ENCODE assay signal across 14 cellular contexts in genomic region chr4:3529363-3529762, GRCh38. TPM values are rescaled to one million over a fixed set of nuclear protein-coding genes. Genes with fewer than 3 reads are reported as not detected.
DNase-seq lines count a peak whose midpoint lies in the region; ATAC-seq and TF ChIP-seq lines count a peak whose summit lies in the region.
"Had no signal": no experiment of that assay in that cellular context is flagged by ENCODE, and none has a peak within 500 bp of the region (broad histone marks: within the 10 kb centered on the region; RNA-seq: fewer than 3 reads in every experiment).

No MANE protein-coding gene starts in this region.

- H3K79me1 ChIP-seq in neuronal stem cell (ENCODE audit: low read depth, low read length), result peaks cover 25% of the 10 kb centered on the region

- no peak overlapping the region for H2BK15ac ChIP-seq in neuronal stem cell (ENCODE audit: low read length)

- H3K4ac ChIP-seq in neuronal stem cell (ENCODE audit: low read length), result no peak overlapping the region

- H4K8ac ChIP-seq in neuronal stem cell (ENCODE audit: low read depth, low read length), result no peak overlapping the region

- no peak overlapping the region for H4K91ac ChIP-seq in neuronal stem cell (ENCODE audit: low read depth, low read length, poor library complexity)

- H3K79me2 ChIP-seq in DND-41 (ENCODE audit: insufficient read depth, low read length), result peaks cover 68% of the 10 kb centered on the region

- H3K4me1 ChIP-seq in DND-41 (ENCODE audit: insufficient read depth, low read length) (peaks cover 42% of the 10 kb centered on the region), neuronal stem cell (ENCODE audit: control insufficient read depth in 2 of 2, insufficient read depth in 1 of 2, low read depth in 1 of 2, low read length in 2 of 2) (peaks cover 15 to 30% of the 10 kb centered on the region in 2 donors), uterus (peaks cover 0 to 11% of the 10 kb centered on the region in 2 donors)

- no peak overlapping the region for H2AK5ac ChIP-seq in neuronal stem cell (ENCODE audit: low read depth, low read length)

- H3K27ac ChIP-seq in DND-41 (ENCODE audit: low read length) (no peak overlapping the region), neuronal stem cell (replicated peaks; ENCODE audit: low read length) (no peak overlapping the region), uterus (no peak overlapping the region)
- H3K27ac ChIP-seq: coronary artery, SJCRH30, testis had no signal

- H4K20me1 ChIP-seq in DND-41 (ENCODE audit: insufficient read depth, low read length), result peaks cover 68% of the 10 kb centered on the region

- H3K14ac ChIP-seq in neuronal stem cell (ENCODE audit: low read length), result no peak overlapping the region

- no peak overlapping the region for H3K4me3 Mint-ChIP-seq in activated T-helper 2 cell treated with anti-CD3 and anti-CD28 coated beads, Interferon-gamma antibody, Interleukin-2, Interleukin-4, amounts not matched to agents 10 μg/mL and 5 μg/mL and 100 μg/mL, durations not matched to agents 14 hours and 24 hours and 36 hours (ENCODE audit: low read depth)

- TF ChIP-seq CTCF in DND-41 (IDR thresholded peaks at IDR 0.05; ENCODE audit: borderline replicate concordance, extremely low read depth, low read length, poor library complexity, severe bottlenecking) (no peak), uterus (IDR thresholded peaks at IDR 0.05) (no peak)

- no peak overlapping the region for H3K23ac ChIP-seq in neuronal stem cell (ENCODE audit: low read depth, low read length, poor library complexity)

- peak overlapping the region; percentile 84 for H2BK5ac ChIP-seq in neuronal stem cell (ENCODE audit: low read length)

- H2BK120ac ChIP-seq in neuronal stem cell (ENCODE audit: low read depth, low read length), result no peak overlapping the region

- no peak for TF ChIP-seq POLR2A in uterus (IDR thresholded peaks at IDR 0.05)

- H3K18ac ChIP-seq in neuronal stem cell (ENCODE audit: low read length), result peak overlapping the region; percentile 8

- H3K27me3 ChIP-seq in DND-41 (ENCODE audit: insufficient read depth, low read length, poor library complexity), result no peaks in the 10 kb centered on the region
- H3K27me3 ChIP-seq in neuronal stem cell (ENCODE audit: control insufficient read depth in 3 of 3, insufficient read depth in 3 of 3, low read depth in 1 of 3, low read length in 3 of 3), result peaks cover 0 to 7% (median 0%) of the 10 kb centered on the region in 3 experiments
- H3K27me3 ChIP-seq in uterus, result no peaks in the 10 kb centered on the region
- H3K27me3 ChIP-seq: testis had no signal

- no peaks in the 10 kb centered on the region for H3K9me3 ChIP-seq in DND-41 (ENCODE audit: insufficient read depth, low read length, severe bottlenecking)
- no peaks in the 10 kb centered on the region for H3K9me3 ChIP-seq in neuronal stem cell (replicated peaks in 1 of 2; ENCODE audit: control insufficient read depth in 2 of 2, insufficient read depth in 1 of 2, low read depth in 1 of 2, low read length in 2 of 2)
- no peaks in the 10 kb centered on the region for H3K9me3 ChIP-seq in uterus
- H3K9me3 ChIP-seq: SJCRH30, testis had no signal

- H3K9ac ChIP-seq in DND-41 (ENCODE audit: low read depth, low read length) (no peak overlapping the region), neuronal stem cell (ENCODE audit: low read depth, low read length, poor library complexity) (peak overlapping the region; percentile 67)

- no peak overlapping the region for H2BK12ac ChIP-seq in neuronal stem cell (ENCODE audit: low read length)

- H3K27me3 Mint-ChIP-seq in activated T-helper 2 cell treated with anti-CD3 and anti-CD28 coated beads, Interferon-gamma antibody, Interleukin-2, Interleukin-4, amounts not matched to agents 10 μg/mL and 5 μg/mL and 100 μg/mL, durations not matched to agents 14 hours and 24 hours and 36 hours (ENCODE audit: low read depth), result peaks cover 5% of the 10 kb centered on the region

- H3K36me3 ChIP-seq in DND-41 (ENCODE audit: insufficient read depth, low read length) (peaks cover 46% of the 10 kb centered on the region), neuronal stem cell (replicated peaks in 1 of 2; ENCODE audit: control insufficient read depth in 2 of 2, insufficient read depth in 2 of 2, low read length in 2 of 2) (peaks cover 13 to 58% of the 10 kb centered on the region in 2 donors), uterus (no peaks in the 10 kb centered on the region)

- no peak overlapping the region for H2AFZ ChIP-seq in DND-41 (ENCODE audit: low read depth, low read length)
- H2AFZ ChIP-seq in neuronal stem cell (ENCODE audit: low read length), result no peak overlapping the region

- no peak overlapping the region for H3K4me3 ChIP-seq in DND-41 (ENCODE audit: low read depth in 1 of 2, low read length in 2 of 2)
- peak overlapping the region in 1 of 2 donors; percentile 8 for H3K4me3 ChIP-seq in neuronal stem cell (ENCODE audit: low read length in 2 of 2)
- H3K4me3 ChIP-seq in uterus, result no peak overlapping the region
- H3K4me3 ChIP-seq: coronary artery, SJCRH30, testis had no signal

- H3K9me3 Mint-ChIP-seq in activated T-helper 2 cell treated with anti-CD3 and anti-CD28 coated beads, Interferon-gamma antibody, Interleukin-2, Interleukin-4, amounts not matched to agents 10 μg/mL and 5 μg/mL and 100 μg/mL, durations not matched to agents 14 hours and 24 hours and 36 hours, result no peaks in the 10 kb centered on the region

- no peak overlapping the region for H3K27ac Mint-ChIP-seq in activated T-helper 2 cell treated with anti-CD3 and anti-CD28 coated beads, Interferon-gamma antibody, Interleukin-2, Interleukin-4, amounts not matched to agents 10 μg/mL and 5 μg/mL and 100 μg/mL, durations not matched to agents 14 hours and 24 hours and 36 hours

- DNase-seq in DND-41 (no peak), NOMO-1 treated with dmso at 0.1 percent for 144 hours (lab: John Stamatoyannopoulos, UW; ENCODE audit: unreplicated experiment) (peak; percentile 86), fibroblast of gingiva (ENCODE audit: low read depth) (peak; percentile 33), neuronal stem cell (ENCODE audit: low spot score) (no peak), GDM1 (lab: John Stamatoyannopoulos, UW) (no peak), uterus (no peak)
- DNase-seq in activated T-helper 2 cell treated with anti-CD3 and anti-CD28 coated beads, Interferon-gamma antibody, Interleukin-2, Interleukin-4, amounts not matched to agents 10 μg/mL and 5 μg/mL and 100 μg/mL, durations not matched to agents 14 hours and 24 hours and 36 hours (ENCODE audit: low spot score), result no peak
- DNase-seq: activated CD4-positive, alpha-beta T cell treated with anti-CD3 and anti-CD28 coated beads for 48 hours; activated naive CD4-positive, alpha-beta T cell; SJCRH30; testis had no signal

- H3K4me2 ChIP-seq in DND-41 (ENCODE audit: insufficient read depth, low read length) (peak overlapping the region; percentile 97; the same call in 1 of the 2 replicates), neuronal stem cell (ENCODE audit: insufficient read depth, low read length, poor library complexity, severe bottlenecking) (no peak overlapping the region)

- peaks cover 19% of the 10 kb centered on the region for H3K36me3 Mint-ChIP-seq in activated T-helper 2 cell treated with anti-CD3 and anti-CD28 coated beads, Interferon-gamma antibody, Interleukin-2, Interleukin-4, amounts not matched to agents 10 μg/mL and 5 μg/mL and 100 μg/mL, durations not matched to agents 14 hours and 24 hours and 36 hours (ENCODE audit: low read depth)

- peaks cover 13% of the 10 kb centered on the region for H3K4me1 Mint-ChIP-seq in activated T-helper 2 cell treated with anti-CD3 and anti-CD28 coated beads, Interferon-gamma antibody, Interleukin-2, Interleukin-4, amounts not matched to agents 10 μg/mL and 5 μg/mL and 100 μg/mL, durations not matched to agents 14 hours and 24 hours and 36 hours (ENCODE audit: low read depth)

- ATAC-seq in DND-41 (ENCODE audit: insufficient read depth, low read depth) (no peak), GM18873 (IDR thresholded peaks at IDR 0.05; ENCODE audit: low FRiP score, unreplicated experiment) (no peak)
- ATAC-seq: HCT116 had no signal

- intact Hi-C loops in uterus (cut with DNase I; ENCODE audit: low total_unique reads), result no loop called here
- intact Hi-C loops in activated T-helper 2 cell treated with anti-CD3 and anti-CD28 coated beads, Interferon-gamma antibody, Interleukin-2, Interleukin-4, amounts not matched to agents 10 μg/mL and 5 μg/mL and 100 μg/mL, durations not matched to agents 14 hours and 24 hours and 36 hours (cut with micrococcal nuclease), result no loop called here

- WGBS in neuronal stem cell (ENCODE audit: extremely low coverage in 2 of 2, insufficient read length in 2 of 2, insufficient replicate concordance in 1 of 2), 2 donors, result no CpG with 5 or more reads among the region's 12 CpGs

RNA-seq across cellular contexts. Expression of gene LRPAP1, which starts 2.9 kb away (rescaled TPM):
- 56.9 TPM for polyA plus RNA-seq in neuronal stem cell (2013, experiment 1 of 2)
- polyA plus RNA-seq in neuronal stem cell (2013, experiment 2 of 2), result 58.7 TPM
- total RNA-seq in uterus, result 100 to 1,000 TPM in 3 of 4 donors, 1 to 10 TPM in 1; 8.8 to 260 (median 164) TPM
- total RNA-seq in activated T-helper 2 cell treated with anti-CD3 and anti-CD28 coated beads, Interferon-gamma antibody, Interleukin-2, Interleukin-4, amounts not matched to agents 10 μg/mL and 5 μg/mL and 100 μg/mL, durations not matched to agents 14 hours and 24 hours and 36 hours, result 80.1 and 84.1 TPM in 2 replicates

Comparison
In these comparisons a context has a peak if more than half of its experiments do, and no peak if none do; other contexts are left out.
1. DNase-seq: peak in NOMO-1 treated with dmso at 0.1 percent for 144 hours (single experiment) and fibroblast of gingiva (single experiment); none in DND-41 (single experiment), neuronal stem cell (single experiment), GDM1 (single experiment), uterus (0 of 2) and activated T-helper 2 cell treated with anti-CD3 and anti-CD28 coated beads, Interferon-gamma antibody, Interleukin-2, Interleukin-4, amounts not matched to agents 10 μg/mL and 5 μg/mL and 100 μg/mL, durations not matched to agents 14 hours and 24 hours and 36 hours (single experiment).